ENCODE assay signal across 14 cellular contexts in the genomic region with DNA sequence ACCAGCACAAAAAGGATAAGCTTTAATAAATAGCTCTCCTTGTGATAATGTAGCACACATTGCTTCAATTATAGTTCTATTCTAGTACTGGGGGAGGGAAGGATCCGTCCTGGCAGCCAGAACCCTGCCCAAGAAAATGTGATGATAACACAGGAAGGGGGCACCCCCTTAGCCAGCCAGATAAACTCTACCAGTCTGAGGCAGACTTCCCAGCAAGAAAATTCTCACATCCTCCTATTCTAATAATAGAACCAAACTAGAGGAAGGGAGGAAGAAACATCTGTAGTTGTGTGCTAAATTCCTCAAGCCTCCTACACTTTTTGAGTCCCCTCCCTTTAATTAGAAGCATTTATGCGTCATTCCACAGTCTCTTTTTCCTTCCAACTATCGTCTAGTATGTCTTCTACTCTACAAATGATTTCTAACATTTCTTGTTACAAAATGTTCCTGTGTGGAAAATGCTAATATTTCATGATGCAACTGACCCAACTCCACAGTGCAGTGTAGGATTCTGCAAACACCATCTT.
DNase-seq lines count a peak whose midpoint lies in the region; ATAC-seq, FAIRE-seq and TF ChIP-seq lines count a peak whose summit lies in the region.
"Had no signal": no experiment of that assay in that cellular context is flagged by ENCODE, and none has a peak within 500 bp of the region (broad histone marks: within the 10 kb centered on the region; RNA-seq: fewer than 3 reads in every experiment).

No MANE protein-coding gene starts in this region.

- H3K9me3 Mint-ChIP-seq in activated CD8-positive, alpha-beta T cell treated with anti-CD3 and anti-CD28 coated beads, Interleukin-2, amount 10 ng/mL, durations not matched to agents 7 days and 5 days (ENCODE audit: insufficient read depth): no peaks in the 10 kb centered on the region
- H3K9me3 Mint-ChIP-seq: activated naive CD4-positive, alpha-beta T cell treated with anti-CD3 and anti-CD28 coated beads for 36 hours had no signal

- no peak overlapping the region for H3K4me3 ChIP-seq in body of pancreas
- no peak overlapping the region for H3K4me3 ChIP-seq in skeletal muscle tissue (ENCODE audit: low read length in 3 of 3)

- ATAC-seq in body of pancreas: peak; percentile 47
- peak; percentile 93 for ATAC-seq in left ventricle myocardium superior
- no peak for ATAC-seq in GM21515 (IDR thresholded peaks at IDR 0.05; ENCODE audit: unreplicated experiment)
- no peak for ATAC-seq in activated CD8-positive, alpha-beta T cell treated with anti-CD3 and anti-CD28 coated beads, Interleukin-2, amount 10 ng/mL, durations not matched to agents 7 days and 5 days
- ATAC-seq in HG02759 (IDR thresholded peaks at IDR 0.05; ENCODE audit: unreplicated experiment): no peak
- ATAC-seq: HepG2 had no signal

- H3K27ac ChIP-seq in body of pancreas (no peak overlapping the region), skeletal muscle tissue (ENCODE audit: low read depth, low read length) (peak overlapping the region; percentile 38)

- intact Hi-C loops in body of pancreas (cut with DNase I): no loop called here
- intact Hi-C loops in left ventricle myocardium superior (cut with micrococcal nuclease): no loop called here

- WGBS in body of pancreas, 2 donors: 44 to 61% methylated on average over 3 of the region's 3 CpGs

- DNase-seq in EL (peak; percentile 45), body of pancreas (no peak), left ventricle myocardium superior (peak; percentile 43), frontal cortex (ENCODE audit: low spot score in 2 of 2) (no peak)
- DNase-seq in activated CD8-positive, alpha-beta T cell treated with anti-CD3 and anti-CD28 coated beads, Interleukin-2, amount 10 ng/mL, durations not matched to agents 7 days and 5 days: no peak
- DNase-seq: activated CD4-positive, alpha-beta T cell treated with anti-CD3 and anti-CD28 coated beads, Interleukin-2, amount 50 U/mL, for 1 hour; activated naive CD4-positive, alpha-beta T cell treated with anti-CD3 and anti-CD28 coated beads for 36 hours; CD4-positive, alpha-beta T cell; NCI-H187; stimulated activated CD4-positive, alpha-beta T cell treated with anti-CD3 and anti-CD28 coated beads, Interleukin-12 subunit alpha, Interleukin-12 subunit beta, amount 100 ng/mL, for 4 hours had no signal

- H3K9me3 ChIP-seq in body of pancreas (no peaks in the 10 kb centered on the region), skeletal muscle tissue (ENCODE audit: control insufficient read depth in 3 of 3, low read length in 3 of 3) (no peaks in the 10 kb centered on the region)

- POLR2A ChIA-PET in activated CD8-positive, alpha-beta T cell treated with anti-CD3 and anti-CD28 coated beads, Interleukin-2, amount 10 ng/mL, durations not matched to agents 7 days and 5 days (lab: Charles Lee): no interaction called here

- H3K27me3 ChIP-seq in body of pancreas (no peaks in the 10 kb centered on the region), skeletal muscle tissue (ENCODE audit: control insufficient read depth in 3 of 3, insufficient read depth in 3 of 3, low read length in 3 of 3) (no peaks in the 10 kb centered on the region)

- H3K9ac ChIP-seq in skeletal muscle tissue (ENCODE audit: low read depth in 1 of 3, low read length in 3 of 3): no peak overlapping the region

- TF ChIP-seq POLR2A in body of pancreas (IDR thresholded peaks at IDR 0.05): no peak

- H3K27me3 Mint-ChIP-seq in activated CD8-positive, alpha-beta T cell treated with anti-CD3 and anti-CD28 coated beads, Interleukin-2, amount 10 ng/mL, durations not matched to agents 7 days and 5 days (ENCODE audit: low read depth): no peaks in the 10 kb centered on the region
- H3K27me3 Mint-ChIP-seq: CD4-positive, alpha-beta T cell had no signal

- H3K4me1 ChIP-seq in body of pancreas (no peaks in the 10 kb centered on the region), skeletal muscle tissue (ENCODE audit: control insufficient read depth in 3 of 3, insufficient read depth in 3 of 3, low read length in 3 of 3) (no peaks in the 10 kb centered on the region)

- H3K4me1 Mint-ChIP-seq in activated CD8-positive, alpha-beta T cell treated with anti-CD3 and anti-CD28 coated beads, Interleukin-2, amount 10 ng/mL, durations not matched to agents 7 days and 5 days (ENCODE audit: low read depth): no peaks in the 10 kb centered on the region

- H3K36me3 ChIP-seq in body of pancreas (replicated peaks in 1 of 2; ENCODE audit: insufficient read depth in 1 of 2, low read depth in 2 of 2) (no peaks in the 10 kb centered on the region), skeletal muscle tissue (ENCODE audit: control insufficient read depth in 3 of 3, insufficient read depth in 3 of 3, low read length in 3 of 3) (no peaks in the 10 kb centered on the region)

- CTCF ChIA-PET in activated CD8-positive, alpha-beta T cell treated with anti-CD3 and anti-CD28 coated beads, Interleukin-2, amount 10 ng/mL, durations not matched to agents 7 days and 5 days (lab: Charles Lee): no interaction called here

- no peak for TF ChIP-seq CTCF in body of pancreas (IDR thresholded peaks at IDR 0.05)

- no peak overlapping the region for H3K4me3 Mint-ChIP-seq in activated CD8-positive, alpha-beta T cell treated with anti-CD3 and anti-CD28 coated beads, Interleukin-2, amount 10 ng/mL, durations not matched to agents 7 days and 5 days
- H3K4me3 Mint-ChIP-seq: activated naive CD4-positive, alpha-beta T cell treated with anti-CD3 and anti-CD28 coated beads for 36 hours; CD4-positive, alpha-beta T cell had no signal

- no peaks in the 10 kb centered on the region for H3K36me3 Mint-ChIP-seq in activated CD8-positive, alpha-beta T cell treated with anti-CD3 and anti-CD28 coated beads, Interleukin-2, amount 10 ng/mL, durations not matched to agents 7 days and 5 days (ENCODE audit: low read depth)

- no peak overlapping the region for H3K27ac Mint-ChIP-seq in activated CD8-positive, alpha-beta T cell treated with anti-CD3 and anti-CD28 coated beads, Interleukin-2, amount 10 ng/mL, durations not matched to agents 7 days and 5 days
- H3K27ac Mint-ChIP-seq: activated naive CD4-positive, alpha-beta T cell treated with anti-CD3 and anti-CD28 coated beads for 36 hours; CD4-positive, alpha-beta T cell had no signal

- no peak for FAIRE-seq in frontal cortex (lab: Jason Lieb, UNC)
- FAIRE-seq: HepG2 had no signal

Comparison
In these comparisons a context has a peak if more than half of its experiments do, and no peak if none do; other contexts are left out.
1. DNase-seq: peak in EL (single experiment) and left ventricle myocardium superior (single experiment); none in body of pancreas (0 of 4), activated CD8-positive, alpha-beta T cell treated with anti-CD3 and anti-CD28 coated beads, Interleukin-2, amount 10 ng/mL, durations not matched to agents 7 days and 5 days (single experiment) and frontal cortex (0 of 2).
2. ATAC-seq: peak in body of pancreas (single experiment) and left ventricle myocardium superior (single experiment); none in GM21515 (single experiment), activated CD8-positive, alpha-beta T cell treated with anti-CD3 and anti-CD28 coated beads, Interleukin-2, amount 10 ng/mL, durations not matched to agents 7 days and 5 days (single experiment) and HG02759 (single experiment).